In the genomic region with DNA sequence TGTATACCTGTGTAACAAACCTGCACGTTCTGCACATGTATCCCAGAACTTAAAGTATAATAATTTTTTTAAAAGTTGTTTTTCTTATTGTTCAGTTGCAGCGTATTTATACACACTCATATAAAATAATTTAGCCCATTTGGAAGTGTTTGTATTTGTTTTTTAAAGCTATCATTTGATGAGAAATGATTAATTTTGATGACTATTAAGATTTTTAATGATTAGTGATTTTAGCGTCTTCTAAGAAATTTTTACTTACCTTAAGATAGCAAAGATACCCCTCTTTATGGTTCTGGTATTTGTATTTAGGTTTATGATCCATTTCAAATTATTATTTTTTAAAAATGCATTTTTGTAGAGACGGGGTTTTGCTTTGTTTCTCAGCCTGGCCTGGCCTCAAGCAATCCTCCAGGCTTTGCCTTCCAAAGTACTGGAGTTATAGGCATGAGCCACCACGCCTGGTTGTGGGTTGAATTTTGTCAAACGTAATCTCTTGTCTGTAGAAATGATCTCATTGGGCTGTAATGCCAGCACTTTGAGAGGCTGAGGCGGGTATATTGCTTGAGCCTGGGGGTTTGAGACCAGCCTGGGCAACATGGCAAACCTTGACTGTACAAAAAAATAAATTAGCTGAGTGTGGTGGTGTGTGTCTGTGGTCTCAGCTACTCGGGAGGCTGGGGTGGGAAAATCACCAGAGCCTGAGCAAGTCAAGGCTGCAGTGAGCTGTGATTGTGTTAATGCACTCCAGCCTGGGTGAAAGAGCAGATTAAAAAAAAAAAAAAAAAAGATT, we compare ENCODE assay signal across 16 cellular contexts. TPM values are rescaled to one million over a fixed set of nuclear protein-coding genes. Genes with fewer than 3 reads are reported as not detected.
DNase-seq lines count a peak whose midpoint lies in the region; ATAC-seq, FAIRE-seq and TF ChIP-seq lines count a peak whose summit lies in the region.
"Had no signal": no experiment of that assay in that cellular context is flagged by ENCODE, and none has a peak within 500 bp of the region (broad histone marks: within the 10 kb centered on the region; RNA-seq: fewer than 3 reads in every experiment).

No MANE protein-coding gene starts in this region.

- H3K79me1 ChIP-seq in IMR-90 (ENCODE audit: low read depth in 1 of 2, low read length in 2 of 2), result peaks cover 23 to 44% of the 10 kb centered on the region in 2 experiments
- H3K79me1 ChIP-seq in mesendoderm (ENCODE audit: low read length), result peaks cover 10% of the 10 kb centered on the region

- H3K4ac ChIP-seq in IMR-90 (ENCODE audit: low read depth, low read length) (no peak overlapping the region), mesendoderm (ENCODE audit: low read depth, low read length) (peak overlapping the region; percentile 37)

- no peak overlapping the region for H2BK20ac ChIP-seq in IMR-90 (ENCODE audit: low read depth, low read length)

- H3K18ac ChIP-seq in IMR-90 (ENCODE audit: low read depth, low read length) (no peak overlapping the region), mesendoderm (ENCODE audit: low read length) (no peak overlapping the region)

- no peak overlapping the region for H2BK15ac ChIP-seq in IMR-90 (ENCODE audit: low read depth, low read length)
- no peak overlapping the region for H2BK15ac ChIP-seq in mesendoderm (replicated peaks; ENCODE audit: low read depth)

- H3K27me3 ChIP-seq in BE2C (no peaks in the 10 kb centered on the region), IMR-90 (ENCODE audit: control insufficient read depth, insufficient read depth, low read length) (no peaks in the 10 kb centered on the region), K562 (ENCODE audit: control insufficient read depth in 2 of 2, insufficient read depth in 2 of 2, low read length in 2 of 2) (no peaks in the 10 kb centered on the region), mesendoderm (ENCODE audit: insufficient read depth, low read length, poor library complexity) (no peaks in the 10 kb centered on the region), PC-3 (ENCODE audit: low read length) (no peaks in the 10 kb centered on the region), spleen (replicated peaks in 1 of 7) (no peaks in the 10 kb centered on the region)
- H3K27me3 ChIP-seq: BLaER1, right atrium auricular region had no signal

- H2AFZ ChIP-seq in IMR-90 (replicated peaks; ENCODE audit: low read length, poor library complexity), result no peak overlapping the region
- H2AFZ ChIP-seq in K562 (ENCODE audit: low read depth, low read length), result no peak overlapping the region
- H2AFZ ChIP-seq in PC-3 (ENCODE audit: low read length), result no peak overlapping the region

- no peak for TF ChIP-seq CTCF in BE2C (IDR thresholded peaks at IDR 0.05; ENCODE audit: low read depth, low read length)
- TF ChIP-seq CTCF in IMR-90 (conservative IDR thresholded peaks at IDR 0.05; ENCODE audit: low read depth, low read length), result no peak
- no peak for TF ChIP-seq CTCF in K562 (IDR thresholded peaks at IDR 0.05 in 2 of 3, conservative IDR thresholded peaks at IDR 0.05 in 1 of 3; ENCODE audit: insufficient read depth in 2 of 3, low read depth in 1 of 3, low read length in 3 of 3)
- TF ChIP-seq CTCF in PC-3 (conservative IDR thresholded peaks at IDR 0.05; ENCODE audit: low read depth, low read length), result no peak
- no peak for TF ChIP-seq CTCF in spleen (IDR thresholded peaks at IDR 0.05 in 8 of 11, conservative IDR thresholded peaks at IDR 0.05 in 3 of 11)

- H3K4me1 ChIP-seq in BE2C, result peaks cover 8% of the 10 kb centered on the region
- peaks cover 2% of the 10 kb centered on the region; the same call in 1 of the 2 replicates for H3K4me1 ChIP-seq in IMR-90 (ENCODE audit: control insufficient read depth, insufficient read depth, low read length)
- no peaks in the 10 kb centered on the region for H3K4me1 ChIP-seq in K562 (replicated peaks in 1 of 2; ENCODE audit: control insufficient read depth in 2 of 2, insufficient read depth in 2 of 2, low read length in 2 of 2)
- H3K4me1 ChIP-seq in mesendoderm (ENCODE audit: control insufficient read depth, low read depth, low read length), result peaks cover 2% of the 10 kb centered on the region
- peaks cover 16% of the 10 kb centered on the region; the same call in 1 of the 2 replicates for H3K4me1 ChIP-seq in PC-3 (ENCODE audit: insufficient read depth, low read length)
- H3K4me1 ChIP-seq in spleen, result peaks cover 0 to 84% (median 24%) of the 10 kb centered on the region in 6 donors
- H3K4me1 ChIP-seq: BLaER1, right atrium auricular region had no signal

- no peak overlapping the region for H3K4me3 ChIP-seq in BE2C (ENCODE audit: low read depth, low read length)
- no peak overlapping the region for H3K4me3 ChIP-seq in IMR-90 (ENCODE audit: insufficient read depth, low read depth, low read length)
- H3K4me3 ChIP-seq in K562, result no peak overlapping the region
- no peak overlapping the region for H3K4me3 ChIP-seq in mesendoderm (ENCODE audit: low read length)
- no peak overlapping the region for H3K4me3 ChIP-seq in PC-3 (ENCODE audit: low read length)
- no peak overlapping the region for H3K4me3 ChIP-seq in spleen
- H3K4me3 ChIP-seq: BLaER1, coronary artery, right atrium auricular region had no signal

- BruUV-seq in IMR-90 (replicated peaks; lab: Mats Ljungman, UMichigan), result no TSS peak
- no TSS peak for BruUV-seq in K562 (replicated peaks; lab: Mats Ljungman, UMichigan)
- BruUV-seq in PC-3 (replicated peaks; lab: Mats Ljungman, UMichigan), result no TSS peak

- H4K5ac ChIP-seq in IMR-90 (ENCODE audit: low read depth, low read length) (no peak overlapping the region), mesendoderm (ENCODE audit: low read length) (no peak overlapping the region)

- H3K56ac ChIP-seq in IMR-90 (ENCODE audit: extremely low read depth, insufficient read depth, low read length), result no peak overlapping the region
- peak overlapping the region; percentile 39 for H3K56ac ChIP-seq in mesendoderm (ENCODE audit: low read length)

- H4K91ac ChIP-seq in IMR-90 (ENCODE audit: insufficient read depth, low read depth, low read length), result no peak overlapping the region

- POLR2A ChIA-PET in IMR-90 (lab: Charles Lee; ENCODE audit: unreplicated experiment) (no interaction called here), K562 (lab: Yijun Ruan, JAX) (interaction anchor here (0.6 kb wide), 1 partner anchor 835 kb away, joined by 3 read pairs; no protein-coding TSS in a partner anchor), PC-3 (lab: Charles Lee; ENCODE audit: unreplicated experiment) (no interaction called here)

- no peaks in the 10 kb centered on the region for H3F3A ChIP-seq in PC-3 (ENCODE audit: low read length, unreplicated experiment)

- no peak overlapping the region for H3K9ac ChIP-seq in IMR-90 (ENCODE audit: low read depth, low read length)
- no peak overlapping the region for H3K9ac ChIP-seq in K562 (ENCODE audit: insufficient read depth in 1 of 2, low read depth in 2 of 2, low read length in 2 of 2)
- no peak overlapping the region for H3K9ac ChIP-seq in mesendoderm (ENCODE audit: low read length)
- no peak overlapping the region for H3K9ac ChIP-seq in PC-3 (ENCODE audit: low read length)
- H3K9ac ChIP-seq: BLaER1 had no signal

- H3K9me1 ChIP-seq in IMR-90 (ENCODE audit: insufficient read depth, low read length) (peaks cover 3% of the 10 kb centered on the region; the same call in 1 of the 2 replicates), K562 (ENCODE audit: control insufficient read depth, insufficient read depth, low read length) (no peaks in the 10 kb centered on the region)

- dilution Hi-C loops in IMR-90 (cut with HindIII; ENCODE audit: low sequenced_read_pairs, unreplicated experiment), result no loop called here

- no peaks in the 10 kb centered on the region for H3K9me2 ChIP-seq in PC-3 (replicated peaks; ENCODE audit: low read length)

- no peak for TF ChIP-seq POLR2A in IMR-90 (IDR thresholded peaks at IDR 0.05; ENCODE audit: low read depth, low read length)
- no peak for TF ChIP-seq POLR2A in K562 (conservative IDR thresholded peaks at IDR 0.05)
- no peak for TF ChIP-seq POLR2A in spleen (IDR thresholded peaks at IDR 0.05)

- DNase-seq in BE2C, result peak; percentile 33
- DNase-seq in IMR-90, result no peak
- no peak for DNase-seq in K562 (ENCODE audit: extremely low read depth in 1 of 4, low spot score in 3 of 4)
- DNase-seq in mesendoderm, result peak; percentile 89
- DNase-seq in ureter (ENCODE audit: low spot score), result no peak
- DNase-seq in PC-3, result no peak
- no peak for DNase-seq in spleen
- no peak for DNase-seq in cerebellar cortex (ENCODE audit: low spot score)
- DNase-seq: GDM1; HCEC 1CT; NCI-H345; stimulated activated CD4-positive, alpha-beta T cell treated with anti-CD3 and anti-CD28 coated beads, Interleukin-4, amount 100 ng/mL, for 4 hours; stimulated activated naive CD4-positive, alpha-beta T cell had no signal

- ATAC-seq in IMR-90 (ENCODE audit: low read depth), result no peak
- ATAC-seq in K562, result no peak
- ATAC-seq in PC-3, result no peak

- 67% methylated on average over 2 of the region's 8 CpGs; no CpG with 5 or more reads in 1 of the 2 experiments for WGBS in IMR-90 (ENCODE audit: extremely low coverage in 2 of 2, insufficient read length in 1 of 2), 2 experiments
- WGBS in K562 (ENCODE audit: insufficient coverage, low coverage, missing lambda C conversion rate), result 55% methylated on average over 8 of the region's 8 CpGs
- WGBS in mesendoderm (ENCODE audit: extremely low coverage, insufficient coverage, low lambda C conversion rate), result no CpG with 5 or more reads among the region's 8 CpGs
- WGBS in spleen, 5 donors, result 86 to 88% (median 87%) methylated on average over 8 of the region's 8 CpGs

- TF ChIP-seq RAD21 in IMR-90 (IDR thresholded peaks at IDR 0.05; ENCODE audit: low read length) (no peak), K562 (CRISPR knock-in tag; conservative IDR thresholded peaks at IDR 0.05 in 1 of 2, IDR thresholded peaks at IDR 0.05 in 1 of 2) (no peak)

- no peak for TF ChIP-seq EP300 in K562 (IDR thresholded peaks at IDR 0.05; ENCODE audit: low read length)

- H3K36me3 ChIP-seq in BE2C (no peaks in the 10 kb centered on the region), IMR-90 (ENCODE audit: control insufficient read depth, insufficient read depth, low read length) (no peaks in the 10 kb centered on the region), K562 (ENCODE audit: control insufficient read depth, insufficient read depth, low read length) (no peaks in the 10 kb centered on the region), mesendoderm (ENCODE audit: control insufficient read depth, insufficient read depth, low read length) (no peaks in the 10 kb centered on the region), PC-3 (ENCODE audit: low read depth, low read length) (no peaks in the 10 kb centered on the region), spleen (no peaks in the 10 kb centered on the region)
- H3K36me3 ChIP-seq: BLaER1, right atrium auricular region had no signal

- no peak overlapping the region for H2AK5ac ChIP-seq in IMR-90 (ENCODE audit: low read depth, low read length)
- H2AK5ac ChIP-seq in mesendoderm (ENCODE audit: low read length), result no peak overlapping the region

- no peak for FAIRE-seq in K562 (lab: Jason Lieb, UNC)

- H2BK120ac ChIP-seq in IMR-90 (ENCODE audit: low read depth, low read length) (no peak overlapping the region), mesendoderm (ENCODE audit: low read depth, low read length) (no peak overlapping the region)

- peaks cover 18% of the 10 kb centered on the region; the same call in 2 of the 3 replicates for H3K79me2 ChIP-seq in K562 (ENCODE audit: control insufficient read depth, insufficient read depth, low read length)
- peaks cover 28% of the 10 kb centered on the region for H3K79me2 ChIP-seq in mesendoderm (ENCODE audit: control insufficient read depth, insufficient read depth, low read length)
- peaks cover 68% of the 10 kb centered on the region for H3K79me2 ChIP-seq in PC-3 (ENCODE audit: low read length)

- H2BK5ac ChIP-seq in IMR-90 (ENCODE audit: low read depth, low read length, poor library complexity, severe bottlenecking) (no peak overlapping the region), mesendoderm (ENCODE audit: low read length) (no peak overlapping the region)

- H3K9me3 ChIP-seq in BE2C, result no peaks in the 10 kb centered on the region
- H3K9me3 ChIP-seq in IMR-90 (ENCODE audit: control insufficient read depth, insufficient read depth, low read length), result no peaks in the 10 kb centered on the region
- H3K9me3 ChIP-seq in K562 (replicated peaks; ENCODE audit: control insufficient read depth, insufficient read depth, low read depth, low read length), result no peaks in the 10 kb centered on the region
- H3K9me3 ChIP-seq in PC-3 (ENCODE audit: low read length), result no peaks in the 10 kb centered on the region
- no peaks in the 10 kb centered on the region for H3K9me3 ChIP-seq in spleen
- H3K9me3 ChIP-seq: BLaER1, right atrium auricular region had no signal

- H4K20me1 ChIP-seq in IMR-90 (ENCODE audit: insufficient read depth, low read length) (peaks cover 36% of the 10 kb centered on the region), K562 (replicated peaks; ENCODE audit: control insufficient read depth, insufficient read depth, low read length) (no peaks in the 10 kb centered on the region; the same call in 1 of the 2 replicates), PC-3 (ENCODE audit: low read length) (peaks cover 3% of the 10 kb centered on the region; the same call in 1 of the 2 replicates)

- H4K8ac ChIP-seq in IMR-90 (ENCODE audit: low read depth in 2 of 2, low read length in 2 of 2) (no peak overlapping the region), mesendoderm (ENCODE audit: low read depth, low read length) (no peak overlapping the region)

- no peak overlapping the region for H2AK9ac ChIP-seq in IMR-90 (replicated peaks; ENCODE audit: low read depth, low read length, poor library complexity)

- H3K27ac ChIP-seq in IMR-90 (ENCODE audit: insufficient read depth, low read length), result no peak overlapping the region
- no peak overlapping the region for H3K27ac ChIP-seq in K562 (ENCODE audit: extremely low read depth, low read depth, low read length)
- peak overlapping the region; percentile 19 for H3K27ac ChIP-seq in mesendoderm (ENCODE audit: low read depth, low read length)
- H3K27ac ChIP-seq in PC-3 (ENCODE audit: low read length), result no peak overlapping the region
- H3K27ac ChIP-seq in spleen, result no peak overlapping the region
- H3K27ac ChIP-seq: BLaER1, coronary artery, right atrium auricular region had no signal

- H3K23ac ChIP-seq in IMR-90 (ENCODE audit: low read depth, low read length) (no peak overlapping the region), mesendoderm (ENCODE audit: low read length) (no peak overlapping the region)

- H3K4me2 ChIP-seq in IMR-90 (ENCODE audit: low read depth, low read length) (no peak overlapping the region), K562 (ENCODE audit: insufficient read depth, low read length) (no peak overlapping the region), mesendoderm (ENCODE audit: low read length) (no peak overlapping the region), PC-3 (ENCODE audit: low read length) (no peak overlapping the region)
- H3K4me2 ChIP-seq: BLaER1 had no signal

- no peak overlapping the region for H3K14ac ChIP-seq in IMR-90 (replicated peaks; ENCODE audit: low read depth, low read length)

- CTCF ChIA-PET in IMR-90 (lab: Yijun Ruan, JAX) (no interaction called here), K562 (lab: Yijun Ruan, JAX; ENCODE audit: low intra/inter-chr PET ratio) (no interaction called here), PC-3 (lab: Charles Lee) (no interaction called here)

- in situ Hi-C loops in IMR-90 (cut with MboI; ENCODE audit: low sequenced_read_pairs) (no loop called here), K562 (cut with MboI) (no loop called here)

- intact Hi-C loops in IMR-90 (cut with micrococcal nuclease) (no loop called here), K562 (cut with micrococcal nuclease) (no loop called here), PC-3 (cut with micrococcal nuclease) (no loop called here), spleen (cut with DNase I; ENCODE audit: low total_unique reads) (no loop called here)

RNA-seq across cellular contexts. Expression of gene CSNK1G3, which starts 26.9 kb away (rescaled TPM):
- 19.1 TPM for polyA plus RNA-seq in BE2C (2012; ENCODE audit: insufficient read depth, insufficient read length, low read depth)
- total RNA-seq in IMR-90 (2012; rRNA removed) (26.2 and 45.3 TPM in 2 replicates), K562 (2014; rRNA removed) (13.2 and 14.0 TPM in 2 replicates), K562 (2014; rRNA removed; fragmentation: Illumina TruSeq; extraction: Trizol) (21.9 and 26.4 TPM in 2 replicates), K562 (2015; rRNA removed; fragmentation: Illumina TruSeq; extraction: Trizol) (21.2 and 21.3 TPM in 2 replicates), K562 (2021) (26.2 and 27.6 TPM in 2 replicates), ureter (66.0 TPM), PC-3 (2014; rRNA removed) (21.6 and 23.4 TPM in 2 replicates), spleen (10 to 100 TPM; 50.2 to 81.9 (median 53.5) TPM)
- polyA plus RNA-seq in IMR-90 (2012; rRNA removed) (14.0 and 16.4 TPM in 2 replicates), K562 (2011; rRNA removed) (5.4 and 13.6 TPM in 2 replicates), K562 (2014; fragmentation: Illumina TruSeq; extraction: Trizol) (22.5 and 23.5 TPM in 2 replicates), K562 (2014; fragmentation: Nextera tagmentation; extraction: Ambion mirVana) (10 to 100 TPM in 1 of 2 experiments, 1 to 10 TPM in 1; 8.3 to 11.4 TPM), K562 (2014; rRNA removed) (14.7 and 16.5 TPM in 2 replicates), spleen (10 to 100 TPM in 1 of 3 donors, 1 to 10 TPM in 2; 9.0 to 11.3 (median 9.7) TPM)
- 8.6 and 10.5 TPM in 2 replicates for polyA plus RNA-seq in IMR-90 (2012; cell fraction: cytosol; rRNA removed)
- polyA plus RNA-seq in IMR-90 (2012; cell fraction: nucleus; rRNA removed; ENCODE audit: low replicate concordance), result 6.6 and 11.1 TPM in 2 replicates
- total RNA-seq in K562 (2011; cell fraction: chromatin; rRNA removed; ENCODE audit: low replicate concordance), result 8.0 and 26.5 TPM in 2 replicates
- total RNA-seq in K562 (2011; cell fraction: nucleolus; rRNA removed), result 1.5 and 3.0 TPM in 2 replicates
- total RNA-seq in K562 (2011; cell fraction: nucleoplasm; rRNA removed), result 6.6 and 7.8 TPM in 2 replicates
- 1.8 and 3.3 TPM in 2 replicates for polyA plus RNA-seq in K562 (2011; cell fraction: cytosol; rRNA removed)
- 2.2 and 5.3 TPM in 2 replicates for polyA plus RNA-seq in K562 (2011; cell fraction: nucleus; rRNA removed)
- 12.4 and 13.5 TPM in 2 replicates for polyA plus RNA-seq in K562 (2012)
- 18.8 and 31.0 TPM in 2 replicates for polyA minus RNA-seq in K562 (2011; rRNA and poly(A)+ RNA removed)
- polyA minus RNA-seq in K562 (2011; cell fraction: cytosol; rRNA and poly(A)+ RNA removed), result 5.4 and 15.3 TPM in 2 replicates
- polyA minus RNA-seq in K562 (2011; cell fraction: nucleus; rRNA and poly(A)+ RNA removed), result 7.8 and 9.4 TPM in 2 replicates
- 36.1 TPM for polyA plus RNA-seq in mesendoderm (2013, experiment 1 of 2)
- polyA plus RNA-seq in mesendoderm (2013, experiment 2 of 2), result 35.5 TPM

Comparison
In these comparisons a context has a peak if more than half of its experiments do, and no peak if none do; other contexts are left out.
1. DNase-seq: peak in BE2C (single experiment) and mesendoderm (single experiment); none in IMR-90 (single experiment), K562 (0 of 4), ureter (single experiment), PC-3 (single experiment), spleen (single experiment) and cerebellar cortex (single experiment).